25 cellular contexts compared by ENCODE assay signal in the genomic region with DNA sequence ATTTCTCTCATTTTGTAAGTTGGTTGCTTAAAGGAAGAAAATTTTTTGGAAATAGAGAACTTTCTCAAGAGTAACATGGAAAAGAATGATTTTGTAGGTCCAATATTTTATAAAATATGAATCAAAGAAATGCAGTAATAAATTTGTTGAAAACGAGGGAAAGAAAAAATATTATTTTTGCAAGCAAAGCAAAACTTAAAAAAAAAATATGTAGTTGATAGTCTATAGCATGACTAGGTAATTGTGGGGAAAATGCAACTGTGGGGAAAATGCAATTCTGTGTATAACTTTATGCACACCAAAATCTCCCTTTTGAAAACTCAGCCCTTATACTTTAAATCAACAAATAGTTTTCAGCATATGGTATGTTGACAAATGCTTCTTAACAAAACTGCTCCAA.
A peak's percentile ranks its signal among the peaks of the same experiment; 100 is the strongest.
DNase-seq lines count a peak whose midpoint lies in the region; ATAC-seq, FAIRE-seq and TF ChIP-seq lines count a peak whose summit lies in the region.
"Had no signal": no experiment of that assay in that cellular context is flagged by ENCODE, and none has a peak within 500 bp of the region (broad histone marks: within the 10 kb centered on the region; RNA-seq: fewer than 3 reads in every experiment).

No MANE protein-coding gene starts in this region.

- TF ChIP-seq POLR2A in A549 (IDR thresholded peaks at IDR 0.05; ENCODE audit: low read length) (no peak), K562 (conservative IDR thresholded peaks at IDR 0.05) (no peak)

- POLR2A ChIA-PET in A549 (lab: Yijun Ruan, JAX) (no interaction called here), K562 (lab: Yijun Ruan, JAX) (no interaction called here)

- WGBS in A549 (ENCODE audit: missing lambda C conversion rate), result 2% methylated on average over 1 of the region's 1 CpG
- WGBS in K562 (ENCODE audit: insufficient coverage, low coverage, missing lambda C conversion rate), result 0% methylated on average over 1 of the region's 1 CpG
- WGBS in right cardiac atrium, result 58% methylated on average over 1 of the region's 1 CpG

- peaks cover 49% of the 10 kb centered on the region for H3K4me1 Mint-ChIP-seq in neural progenitor cell
- H3K4me1 Mint-ChIP-seq in immature natural killer cell, result peaks cover 11 to 14% of the 10 kb centered on the region in 2 donors
- H3K4me1 Mint-ChIP-seq: CD14-positive monocyte; CD4-positive, alpha-beta memory T cell; CD8-positive, alpha-beta memory T cell had no signal

- H3K27ac Mint-ChIP-seq in neural progenitor cell (peak overlapping the region; percentile 91), immature natural killer cell (no peak overlapping the region)
- H3K27ac Mint-ChIP-seq: CD14-positive monocyte; CD4-positive, alpha-beta memory T cell; CD4-positive, CD25-positive, alpha-beta regulatory T cell; CD8-positive, alpha-beta memory T cell had no signal

- H3K36me3 Mint-ChIP-seq in neural progenitor cell (peaks cover 11% of the 10 kb centered on the region), immature natural killer cell (no peaks in the 10 kb centered on the region)
- H3K36me3 Mint-ChIP-seq: CD14-positive monocyte; CD4-positive, alpha-beta memory T cell; CD4-positive, CD25-positive, alpha-beta regulatory T cell; CD8-positive, alpha-beta memory T cell had no signal

- TF ChIP-seq CTCF in A549 (IDR thresholded peaks at IDR 0.05) (no peak), K562 (IDR thresholded peaks at IDR 0.05 in 2 of 3, conservative IDR thresholded peaks at IDR 0.05 in 1 of 3; ENCODE audit: insufficient read depth in 2 of 3, low read depth in 1 of 3, low read length in 3 of 3) (no peak), neural progenitor cell (IDR thresholded peaks at IDR 0.05) (no peak)

- FAIRE-seq in A549 (lab: Jason Lieb, UNC) (no peak), K562 (lab: Jason Lieb, UNC) (no peak)
- FAIRE-seq: GM12891 had no signal

- H3K36me3 ChIP-seq in K562 (ENCODE audit: control insufficient read depth, insufficient read depth, low read length) (no peaks in the 10 kb centered on the region), neural progenitor cell (no peaks in the 10 kb centered on the region)
- H3K36me3 ChIP-seq: BE2C, BLaER1 had no signal

- H3K9me1 ChIP-seq in K562 (ENCODE audit: control insufficient read depth, insufficient read depth, low read length), result no peaks in the 10 kb centered on the region

- no peak overlapping the region for H3K9ac ChIP-seq in K562 (ENCODE audit: insufficient read depth in 1 of 2, low read depth in 2 of 2, low read length in 2 of 2)
- H3K9ac ChIP-seq in neural progenitor cell, result no peak overlapping the region
- H3K9ac ChIP-seq: BLaER1 had no signal

- no peaks in the 10 kb centered on the region for H3F3A ChIP-seq in neural progenitor cell (ENCODE audit: low read depth)

- H3K27me3 ChIP-seq in K562 (ENCODE audit: control insufficient read depth in 2 of 2, insufficient read depth in 2 of 2, low read length in 2 of 2) (no peaks in the 10 kb centered on the region), neural progenitor cell (no peaks in the 10 kb centered on the region), right cardiac atrium (ENCODE audit: control insufficient read depth, insufficient read depth) (no peaks in the 10 kb centered on the region)
- H3K27me3 ChIP-seq: BE2C, BLaER1 had no signal

- TF ChIP-seq EP300 in A549 (IDR thresholded peaks at IDR 0.05) (no peak), K562 (IDR thresholded peaks at IDR 0.05; ENCODE audit: low read length) (no peak)

- H3K27me3 Mint-ChIP-seq in neural progenitor cell (ENCODE audit: insufficient read depth, low read depth) (peaks cover 3% of the 10 kb centered on the region), immature natural killer cell (ENCODE audit: low read depth in 3 of 3) (peaks cover 0 to 6% (median 2%) of the 10 kb centered on the region in 3 donors)
- H3K27me3 Mint-ChIP-seq: CD4-positive, alpha-beta memory T cell; CD4-positive, CD25-positive, alpha-beta regulatory T cell; CD8-positive, alpha-beta memory T cell had no signal

- H3K4me1 ChIP-seq in A549 (no peaks in the 10 kb centered on the region), K562 (replicated peaks in 1 of 2; ENCODE audit: control insufficient read depth in 2 of 2, insufficient read depth in 2 of 2, low read length in 2 of 2) (no peaks in the 10 kb centered on the region), neural progenitor cell (peaks cover 9% of the 10 kb centered on the region), right cardiac atrium (ENCODE audit: control insufficient read depth, insufficient read depth, low read length) (no peaks in the 10 kb centered on the region)
- H3K4me1 ChIP-seq: BLaER1 had no signal

- no peak overlapping the region for H3K4me3 ChIP-seq in A549
- no peak overlapping the region for H3K4me3 ChIP-seq in K562
- no peak overlapping the region for H3K4me3 ChIP-seq in neural progenitor cell
- no peak overlapping the region for H3K4me3 ChIP-seq in right cardiac atrium (ENCODE audit: low read length)
- H3K4me3 ChIP-seq: BLaER1 had no signal

- DNase-seq in A549 (ENCODE audit: low read depth in 1 of 2, low spot score in 1 of 2), result no peak
- DNase-seq in G401 (ENCODE audit: low spot score), result peak; percentile 21
- no peak for DNase-seq in K562 (ENCODE audit: extremely low read depth in 1 of 4, low spot score in 3 of 4)
- DNase-seq in neural progenitor cell (ENCODE audit: low spot score), result no peak
- DNase-seq in immature natural killer cell, result no peak
- no peak for DNase-seq in right cardiac atrium
- DNase-seq in inferior parietal cortex (ENCODE audit: extremely low spot score), result no peak
- DNase-seq: 8988T; ACHN; BE2C; C1 segment of cervical spinal cord; CD4-positive, alpha-beta memory T cell; CD4-positive, CD25-positive, alpha-beta regulatory T cell; CD8-positive, alpha-beta memory T cell; COR-L47; DMS 273 treated with DMSO at 0.1 percent for 48 hours; DMS153; DMS53; DMS79; DND-41; EL; GF-D8 had no signal

- CTCF ChIA-PET in A549 (lab: Yijun Ruan, JAX) (no interaction called here), K562 (lab: Yijun Ruan, JAX; ENCODE audit: low intra/inter-chr PET ratio) (no interaction called here)

- no peak overlapping the region for H3K4me2 ChIP-seq in A549
- no peak overlapping the region for H3K4me2 ChIP-seq in K562 (ENCODE audit: insufficient read depth, low read length)
- no peak overlapping the region for H3K4me2 ChIP-seq in neural progenitor cell
- H3K4me2 ChIP-seq: BLaER1 had no signal

- H3K9me3 ChIP-seq in A549, result no peaks in the 10 kb centered on the region
- H3K9me3 ChIP-seq in K562 (replicated peaks; ENCODE audit: control insufficient read depth, insufficient read depth, low read depth, low read length), result no peaks in the 10 kb centered on the region
- H3K9me3 ChIP-seq in neural progenitor cell (ENCODE audit: low read depth), result no peaks in the 10 kb centered on the region
- no peaks in the 10 kb centered on the region for H3K9me3 ChIP-seq in right cardiac atrium (ENCODE audit: control insufficient read depth, low read length)
- H3K9me3 ChIP-seq: BE2C, BLaER1 had no signal

- H3K79me2 ChIP-seq in K562 (ENCODE audit: control insufficient read depth, insufficient read depth, low read length) (no peaks in the 10 kb centered on the region), neural progenitor cell (ENCODE audit: low read depth) (no peaks in the 10 kb centered on the region)

- no peak for ATAC-seq in A549
- ATAC-seq in K562, result no peak
- no peak for ATAC-seq in right cardiac atrium

- H3K27ac ChIP-seq in A549, result no peak overlapping the region
- no peak overlapping the region for H3K27ac ChIP-seq in K562 (ENCODE audit: extremely low read depth, low read depth, low read length)
- no peak overlapping the region for H3K27ac ChIP-seq in neural progenitor cell
- H3K27ac ChIP-seq in right cardiac atrium (ENCODE audit: low read length), result no peak overlapping the region
- H3K27ac ChIP-seq: BLaER1 had no signal

- H3K4me3 Mint-ChIP-seq in neural progenitor cell (peak overlapping the region; percentile 43), immature natural killer cell (no peak overlapping the region)
- H3K4me3 Mint-ChIP-seq: CD14-positive monocyte; CD4-positive, alpha-beta memory T cell; CD4-positive, CD25-positive, alpha-beta regulatory T cell; CD8-positive, alpha-beta memory T cell had no signal

- H3K9me3 Mint-ChIP-seq in neural progenitor cell (peaks cover 9% of the 10 kb centered on the region), immature natural killer cell (peaks cover 0 to 5% (median 2%) of the 10 kb centered on the region in 6 donors)

- TF ChIP-seq RAD21 in A549 (conservative IDR thresholded peaks at IDR 0.05 in 1 of 2, IDR thresholded peaks at IDR 0.05 in 1 of 2) (no peak), K562 (CRISPR knock-in tag; conservative IDR thresholded peaks at IDR 0.05 in 1 of 2, IDR thresholded peaks at IDR 0.05 in 1 of 2) (no peak)

- intact Hi-C loops in K562 (cut with micrococcal nuclease), result no loop called here
- intact Hi-C loops in right cardiac atrium (cut with DNase I), result no loop called here

- no peaks in the 10 kb centered on the region for H4K20me1 ChIP-seq in K562 (replicated peaks; ENCODE audit: control insufficient read depth, insufficient read depth, low read length)
- no peaks in the 10 kb centered on the region for H4K20me1 ChIP-seq in neural progenitor cell (ENCODE audit: low read depth)
- H4K20me1 ChIP-seq: BLaER1 had no signal

- in situ Hi-C loops in G401 (cut with HindIII; ENCODE audit: low sequenced_read_pairs) (no loop called here), K562 (cut with MboI) (no loop called here)

- H2AFZ ChIP-seq in K562 (ENCODE audit: low read depth, low read length) (no peak overlapping the region), neural progenitor cell (replicated peaks) (no peak overlapping the region)

- no TSS peak for BruUV-seq in K562 (replicated peaks; lab: Mats Ljungman, UMichigan)

TF ChIP-seq in A549, 52 proteins besides CTCF, POLR2A, EP300 and RAD21 (continues in another document):
- TF ChIP-seq POLR2AphosphoS2 (conservative IDR thresholded peaks at IDR 0.05; ENCODE audit: low read length) (no peak), MAFK (IDR thresholded peaks at IDR 0.05; ENCODE audit: partially characterized antibody) (peak; percentile 48), RNF2 (IDR thresholded peaks at IDR 0.05; ENCODE audit: borderline replicate concordance, low read depth) (no peak)

TF ChIP-seq in K562, 482 proteins besides CTCF, POLR2A, EP300 and RAD21 (continues in another document):
- TF ChIP-seq ARHGAP35 (IDR thresholded peaks at IDR 0.05; ENCODE audit: partially characterized antibody), result no peak
